Comparison of ENCODE assay signal across 17 cellular contexts in the genomic region with DNA sequence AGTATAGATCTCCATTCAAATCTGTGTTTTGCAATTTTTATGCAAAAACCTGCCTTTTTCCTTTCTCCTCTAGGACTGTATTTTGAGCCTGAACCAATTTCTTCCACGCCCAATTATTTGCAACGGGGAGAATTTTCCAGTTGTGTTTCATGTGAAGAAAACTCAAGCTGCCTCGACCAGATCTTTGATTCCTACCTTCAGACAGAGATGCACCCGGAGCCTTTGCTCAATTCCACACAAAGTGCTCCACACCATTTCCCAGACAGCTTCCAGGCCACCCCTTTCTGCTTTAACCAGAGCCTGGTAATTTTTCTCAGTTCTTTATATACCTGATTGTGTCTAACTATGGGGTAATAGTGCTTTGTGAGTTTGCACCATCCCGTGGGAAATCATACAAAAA. TPM values are rescaled to one million over a fixed set of nuclear protein-coding genes. Genes with fewer than 3 reads are reported as not detected.
A peak's percentile ranks its signal among the peaks of the same experiment; 100 is the strongest.
DNase-seq lines count a peak whose midpoint lies in the region; ATAC-seq and TF ChIP-seq lines count a peak whose summit lies in the region.
"Had no signal": no experiment of that assay in that cellular context is flagged by ENCODE, and none has a peak within 500 bp of the region (broad histone marks: within the 10 kb centered on the region; RNA-seq: fewer than 3 reads in every experiment).

No MANE protein-coding gene starts in this region.

- no peak for ATAC-seq in stimulated activated naive B cell treated with anti-CD40 and anti-IgM and Interleukin-4, amounts not matched to agents 10 μg/mL and 1 μg/mL and 100 μg/mL, for 72 hours (replicated peaks)

- H3K9me3 ChIP-seq in Karpas-422 (ENCODE audit: low read length): no peaks in the 10 kb centered on the region
- H3K9me3 ChIP-seq: BLaER1 had no signal

- H2AFZ ChIP-seq in Karpas-422 (ENCODE audit: low read length): no peak overlapping the region
- H2AFZ ChIP-seq: GM23248 had no signal

- DNase-seq in Karpas-422 (no peak), midbrain (lab: John Stamatoyannopoulos, UW) (no peak), OCI-M2 (lab: John Stamatoyannopoulos, UW; ENCODE audit: unreplicated experiment) (no peak), NCI-H82 (lab: John Stamatoyannopoulos, UW) (no peak)
- no peak for DNase-seq in stimulated activated naive B cell treated with anti-CD40 and anti-IgM and Interleukin-4, amounts not matched to agents 10 μg/mL and 1 μg/mL and 100 μg/mL, for 72 hours
- DNase-seq: CD4-positive, alpha-beta T cell; CD8-positive, alpha-beta memory T cell; DMS 273 treated with DMSO at 0.1 percent for 48 hours; DND-41; GM23248; H7; HCEC 1CT had no signal

- peak overlapping the region; percentile 0 for H3K4me2 ChIP-seq in Karpas-422 (ENCODE audit: low read depth, low read length, poor library complexity, severe bottlenecking)
- H3K4me2 ChIP-seq: BLaER1 had no signal

- peaks cover 0 to 9% of the 10 kb centered on the region in 2 donors for H3K36me3 Mint-ChIP-seq in stimulated activated naive B cell treated with anti-CD40 and anti-IgM and Interleukin-4, amounts not matched to agents 10 μg/mL and 1 μg/mL and 100 μg/mL, for 72 hours
- H3K36me3 Mint-ChIP-seq: CD14-positive monocyte; CD8-positive, alpha-beta memory T cell had no signal

- H3K9me3 Mint-ChIP-seq in stimulated activated naive B cell treated with anti-CD40 and anti-IgM and Interleukin-4, amounts not matched to agents 10 μg/mL and 1 μg/mL and 100 μg/mL, for 72 hours: no peaks in the 10 kb centered on the region
- H3K9me3 Mint-ChIP-seq: CD14-positive monocyte; CD4-positive, alpha-beta T cell; CD8-positive, alpha-beta memory T cell had no signal

- no peaks in the 10 kb centered on the region for H3K36me3 ChIP-seq in Karpas-422 (ENCODE audit: insufficient read depth, low read length)
- H3K36me3 ChIP-seq: BLaER1 had no signal

- no peak overlapping the region for H3K4me3 ChIP-seq in Karpas-422 (ENCODE audit: low read length)
- H3K4me3 ChIP-seq: BLaER1, GM23248 had no signal

- H3K27me3 ChIP-seq in Karpas-422 (ENCODE audit: low read length): no peaks in the 10 kb centered on the region; the same call in 1 of the 2 replicates

- no peaks in the 10 kb centered on the region for H3K9me2 ChIP-seq in Karpas-422 (replicated peaks; ENCODE audit: insufficient read depth, low read length)

- H3K4me3 Mint-ChIP-seq in stimulated activated naive B cell treated with anti-CD40 and anti-IgM and Interleukin-4, amounts not matched to agents 10 μg/mL and 1 μg/mL and 100 μg/mL, for 72 hours: no peak overlapping the region
- H3K4me3 Mint-ChIP-seq: B cell; CD14-positive monocyte; CD4-positive, alpha-beta T cell; CD8-positive, alpha-beta memory T cell had no signal

- H3K27ac Mint-ChIP-seq in stimulated activated naive B cell treated with anti-CD40 and anti-IgM and Interleukin-4, amounts not matched to agents 10 μg/mL and 1 μg/mL and 100 μg/mL, for 72 hours: peak overlapping the region; percentile 20
- H3K27ac Mint-ChIP-seq: B cell; CD14-positive monocyte; CD4-positive, alpha-beta T cell; CD8-positive, alpha-beta memory T cell had no signal

- H3K9ac ChIP-seq in Karpas-422 (ENCODE audit: low read length): no peak overlapping the region
- H3K9ac ChIP-seq: BLaER1, GM23248 had no signal

- H3K27me3 Mint-ChIP-seq in stimulated activated naive B cell treated with anti-CD40 and anti-IgM and Interleukin-4, amounts not matched to agents 10 μg/mL and 1 μg/mL and 100 μg/mL, for 72 hours: peaks cover 4 to 14% of the 10 kb centered on the region in 2 donors
- H3K27me3 Mint-ChIP-seq: B cell had no signal

- H3K4me1 Mint-ChIP-seq in stimulated activated naive B cell treated with anti-CD40 and anti-IgM and Interleukin-4, amounts not matched to agents 10 μg/mL and 1 μg/mL and 100 μg/mL, for 72 hours: peaks cover 2 to 3% of the 10 kb centered on the region in 2 donors
- H3K4me1 Mint-ChIP-seq: CD14-positive monocyte; CD8-positive, alpha-beta memory T cell had no signal

- peak overlapping the region; percentile 86 for H3K27ac ChIP-seq in 22Rv1
- H3K27ac ChIP-seq in Karpas-422 (ENCODE audit: low read length): no peak overlapping the region
- peak overlapping the region; percentile 95 for H3K27ac ChIP-seq in VCaP
- H3K27ac ChIP-seq: BLaER1, GM23248 had no signal

- peaks cover 35% of the 10 kb centered on the region for H3K4me1 ChIP-seq in Karpas-422 (ENCODE audit: low read length)

- no peak for TF ChIP-seq CTCF in 22Rv1 (IDR thresholded peaks at IDR 0.05)
- no peak for TF ChIP-seq CTCF in VCaP (conservative IDR thresholded peaks at IDR 0.05)

- no peaks in the 10 kb centered on the region for H3K79me2 ChIP-seq in Karpas-422 (ENCODE audit: low read length)

- H4K20me1 ChIP-seq in Karpas-422 (ENCODE audit: insufficient read depth, low read depth, low read length): peaks cover 15% of the 10 kb centered on the region; the same call in 1 of the 2 replicates

RNA-seq across cellular contexts. Expression of a gene that starts 8.0 kb away (rescaled TPM):
- not detected in 2 replicates for total RNA-seq in Karpas-422 (2014; rRNA removed; shearing (Covaris generic); ENCODE audit: low replicate concordance)
- total RNA-seq: CD4-positive, alpha-beta T cell; CD8-positive, alpha-beta memory T cell; GM23248 had no signal
